14 cellular contexts compared by ENCODE assay signal in the genomic region with DNA sequence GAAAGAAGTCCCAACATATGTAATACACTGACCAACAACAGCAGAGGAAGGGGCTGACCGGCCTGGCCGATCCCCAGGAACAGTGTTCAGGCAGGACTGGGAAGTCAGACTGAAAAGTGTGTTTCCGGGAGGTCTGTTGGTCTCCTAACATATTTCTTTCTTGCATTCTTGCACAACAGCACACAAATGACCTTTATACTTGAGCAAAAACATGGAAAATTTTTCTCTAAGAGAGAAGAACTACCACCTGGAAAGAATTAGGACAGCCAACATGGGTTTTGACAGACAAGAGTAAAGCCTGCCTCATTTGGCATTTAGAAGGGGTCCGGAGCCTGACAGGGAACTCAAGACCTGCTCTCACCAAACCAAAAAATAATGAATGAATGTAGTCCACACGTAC.
DNase-seq lines count a peak whose midpoint lies in the region; TF ChIP-seq lines count a peak whose summit lies in the region.
"Had no signal": no experiment of that assay in that cellular context is flagged by ENCODE, and none has a peak within 500 bp of the region (broad histone marks: within the 10 kb centered on the region; RNA-seq: fewer than 3 reads in every experiment).

No MANE protein-coding gene starts in this region.

- POLR2A ChIA-PET in MCF 10A (lab: Yijun Ruan, JAX), result no interaction called here

- intact Hi-C loops in mammary epithelial cell (cut with micrococcal nuclease), result no loop called here
- intact Hi-C loops in MCF 10A (cut with micrococcal nuclease), result no loop called here

- peak overlapping the region; percentile 43 for H2AFZ ChIP-seq in mammary epithelial cell (ENCODE audit: low read depth, low read length)

- H3K9me3 ChIP-seq in mammary epithelial cell (replicated peaks; ENCODE audit: insufficient read depth, low read length) (no peaks in the 10 kb centered on the region), adipocyte (ENCODE audit: control insufficient read depth, low read length) (no peaks in the 10 kb centered on the region)
- H3K9me3 ChIP-seq: A549, Caco-2 had no signal

- no peak overlapping the region for H3K4me3 Mint-ChIP-seq in MCF 10A (ENCODE audit: unreplicated experiment)
- no peak overlapping the region for H3K4me3 Mint-ChIP-seq in mesothelial cell of epicardium
- H3K4me3 Mint-ChIP-seq: CD4-positive, alpha-beta T cell; H9 had no signal

- H3K79me2 ChIP-seq in mammary epithelial cell (ENCODE audit: insufficient read depth, low read length), result no peaks in the 10 kb centered on the region

- BruUV-seq in mammary epithelial cell (replicated peaks; lab: Mats Ljungman, UMichigan) (no TSS peak), MCF 10A (replicated peaks; lab: Mats Ljungman, UMichigan) (no TSS peak)

- in situ Hi-C loops in mammary epithelial cell (cut with MboI; ENCODE audit: low sequenced_read_pairs in 2 of 2) (no loop called here), KBM-7 (cut with MboI; ENCODE audit: low pct_unique_long_range_greater_than_20kb, low sequenced_read_pairs) (no loop called here)

- H3K9me3 Mint-ChIP-seq in MCF 10A (ENCODE audit: unreplicated experiment) (no peaks in the 10 kb centered on the region), mesothelial cell of epicardium (peaks cover 10% of the 10 kb centered on the region)

- H3K4me3 ChIP-seq in mammary epithelial cell (replicated peaks in 1 of 3; ENCODE audit: insufficient read depth in 1 of 3, low read depth in 2 of 3, low read length in 3 of 3) (no peak overlapping the region), adipocyte (ENCODE audit: low read length) (no peak overlapping the region), fibroblast of mammary gland (ENCODE audit: control insufficient read depth, low read depth, low read length) (no peak overlapping the region)
- H3K4me3 ChIP-seq: A549 had no signal

- no peak for DNase-seq in mammary epithelial cell
- DNase-seq in MCF 10A (ENCODE audit: unreplicated experiment), result no peak
- peak; percentile 64 for DNase-seq in adipocyte (ENCODE audit: low read depth)
- DNase-seq in fibroblast of mammary gland (ENCODE audit: low read depth), result peak; percentile 30
- DNase-seq in mesothelial cell of epicardium (ENCODE audit: low spot score in 2 of 2, unreplicated experiment in 2 of 2), result no peak
- no peak for DNase-seq in activated CD4-positive, alpha-beta T cell treated with anti-CD3 and anti-CD28 coated beads for 48 hours
- no peak for DNase-seq in KBM-7
- DNase-seq: AML-193; Caco-2; CD4-positive, alpha-beta T cell; H9 had no signal

- 52% methylated on average over 5 of the region's 5 CpGs for WGBS in mammary epithelial cell (ENCODE audit: low coverage, missing lambda C conversion rate)

- no peaks in the 10 kb centered on the region for H3K4me1 Mint-ChIP-seq in MCF 10A (ENCODE audit: insufficient read depth, unreplicated experiment)
- H3K4me1 Mint-ChIP-seq in mesothelial cell of epicardium, result peaks cover 6% of the 10 kb centered on the region
- H3K4me1 Mint-ChIP-seq: H9 had no signal

- H3K27me3 ChIP-seq in mammary epithelial cell (ENCODE audit: insufficient read depth, low read length), result no peaks in the 10 kb centered on the region
- no peaks in the 10 kb centered on the region for H3K27me3 ChIP-seq in adipocyte (replicated peaks; ENCODE audit: control insufficient read depth, insufficient read depth, low read length)

- no peaks in the 10 kb centered on the region for H3K4me1 ChIP-seq in mammary epithelial cell (ENCODE audit: insufficient read depth, low read length)
- peaks cover 2% of the 10 kb centered on the region for H3K4me1 ChIP-seq in adipocyte (ENCODE audit: control insufficient read depth, insufficient read depth, low read length)
- H3K4me1 ChIP-seq: A549, Caco-2 had no signal

- H3K4me2 ChIP-seq in mammary epithelial cell (ENCODE audit: insufficient read depth, low read depth, low read length), result no peak overlapping the region
- H3K4me2 ChIP-seq: A549 had no signal

- no peak overlapping the region for H3K27ac Mint-ChIP-seq in MCF 10A (ENCODE audit: low read depth, unreplicated experiment)
- H3K27ac Mint-ChIP-seq in mesothelial cell of epicardium, result peak overlapping the region; percentile 8
- H3K27ac Mint-ChIP-seq: CD4-positive, alpha-beta T cell; H9 had no signal

- H3K27me3 Mint-ChIP-seq in MCF 10A (ENCODE audit: insufficient read depth, unreplicated experiment), result no peaks in the 10 kb centered on the region
- H3K27me3 Mint-ChIP-seq in mesothelial cell of epicardium (ENCODE audit: low read depth), result peaks cover 2% of the 10 kb centered on the region
- H3K27me3 Mint-ChIP-seq: CD4-positive, alpha-beta T cell had no signal

- H3K36me3 Mint-ChIP-seq in MCF 10A (ENCODE audit: insufficient read depth, unreplicated experiment) (no peaks in the 10 kb centered on the region), mesothelial cell of epicardium (peaks cover 2% of the 10 kb centered on the region)

- no peaks in the 10 kb centered on the region for H3K36me3 ChIP-seq in mammary epithelial cell (ENCODE audit: insufficient read depth, low read length)
- H3K36me3 ChIP-seq in adipocyte (ENCODE audit: control insufficient read depth, insufficient read depth, low read length, severe bottlenecking), result no peaks in the 10 kb centered on the region

- H3K9ac ChIP-seq in mammary epithelial cell (ENCODE audit: insufficient read depth, low read length) (no peak overlapping the region), adipocyte (ENCODE audit: low read length) (no peak overlapping the region)

- dilution Hi-C loops in mammary epithelial cell (cut with HindIII; ENCODE audit: low sequenced_read_pairs), result no loop called here

- TF ChIP-seq CTCF in mammary epithelial cell (conservative IDR thresholded peaks at IDR 0.05 in 1 of 2, IDR thresholded peaks at IDR 0.05 in 1 of 2; ENCODE audit: extremely low read depth in 1 of 2, insufficient read depth in 1 of 2, low read depth in 1 of 2, low read length in 2 of 2) (no peak), MCF 10A (IDR thresholded peaks at IDR 0.05; ENCODE audit: unreplicated experiment) (no peak), fibroblast of mammary gland (conservative IDR thresholded peaks at IDR 0.05; ENCODE audit: control insufficient read depth, insufficient read depth, low read depth, low read length) (no peak), mesothelial cell of epicardium (IDR thresholded peaks at IDR 0.05; ENCODE audit: unreplicated experiment) (no peak)

- no peaks in the 10 kb centered on the region for H4K20me1 ChIP-seq in mammary epithelial cell (ENCODE audit: insufficient read depth, low read length)

- CTCF ChIA-PET in mammary epithelial cell (lab: Charles Lee; ENCODE audit: low non-redundant PET) (no interaction called here), MCF 10A (lab: Yijun Ruan, JAX) (no interaction called here)

- H3K27ac ChIP-seq in mammary epithelial cell (ENCODE audit: insufficient read depth, low read depth, low read length), result no peak overlapping the region
- H3K27ac ChIP-seq: 22Rv1, A549, C4-2B had no signal

Comparison
In these comparisons a context has a peak if more than half of its experiments do, and no peak if none do; other contexts are left out.
1. DNase-seq: peak in adipocyte (single experiment) and fibroblast of mammary gland (single experiment); none in mammary epithelial cell (single experiment), MCF 10A (single experiment), mesothelial cell of epicardium (0 of 2), activated CD4-positive, alpha-beta T cell treated with anti-CD3 and anti-CD28 coated beads for 48 hours (single experiment) and KBM-7 (single experiment).